ENCODE assay signal across 1 cellular context in genomic region chr11:78935408-78936101, GRCh38.
TF ChIP-seq lines count a peak whose summit lies in the region.

No MANE protein-coding gene starts in this region.

TF ChIP-seq in IMR-90, 13 proteins besides CTCF, POLR2A, EP300 and RAD21:
- TF ChIP-seq RFX5 (IDR thresholded peaks at IDR 0.05; ENCODE audit: low read depth, low read length) (no peak), NFE2L2 (IDR thresholded peaks at IDR 0.05; ENCODE audit: low read depth, low read length) (no peak)
